8 cellular contexts compared by ENCODE assay signal in genomic region chr1:38204698-38205097, GRCh38.
"Had no signal": no experiment of that assay in that cellular context is flagged by ENCODE, and none has a peak within 500 bp of the region (broad histone marks: within the 10 kb centered on the region; RNA-seq: fewer than 3 reads in every experiment).

No MANE protein-coding gene starts in this region.

- H3K4me2 ChIP-seq: KMS-11 had no signal

- ATAC-seq: HepG2 had no signal

- FAIRE-seq: HepG2, HTR-8/SVneo had no signal

- H3K27ac ChIP-seq: HL-60, KMS-11 had no signal

- H3K9ac ChIP-seq: KMS-11 had no signal

- DNase-seq: IMR-90, Karpas-422, KBM-7, KG1 had no signal
